Comparison of ENCODE assay signal across 31 cellular contexts in genomic region chr7:72040641-72041040, GRCh38.
"Had no signal": no experiment of that assay in that cellular context is flagged by ENCODE, and none has a peak within 500 bp of the region (broad histone marks: within the 10 kb centered on the region; RNA-seq: fewer than 3 reads in every experiment).

No MANE protein-coding gene starts in this region.

- H3K36me3 ChIP-seq: adrenal gland, ascending aorta, cardiac muscle cell had no signal

- ATAC-seq: activated CD8-positive, alpha-beta T cell treated with anti-CD3 and anti-CD28 coated beads for 36 hours; activated naive CD4-positive, alpha-beta T cell treated with anti-CD3 and anti-CD28 coated beads, Interleukin-2, amount 50 U/mL, for 72 hours; activated T-cell treated with anti-CD3 and anti-CD28 coated beads, Interleukin-2, amount 50 U/mL, for 4 hours; activated T-cell treated with anti-CD3 and anti-CD28 coated beads, Interleukin-2, amount 50 U/mL, for 72 hours; activated T-helper 17 cell treated with anti-CD3 and anti-CD28 coated beads, Interleukin-2, amount 50 U/mL, for 72 hours had no signal

- H3K9me3 ChIP-seq: adrenal gland had no signal

- H3K27me3 ChIP-seq: adrenal gland, ascending aorta, cardiac muscle cell had no signal

- H3K27ac ChIP-seq: adrenal gland, ascending aorta, cardiac muscle cell, VCaP had no signal

- DNase-seq: activated B cell treated with CpG ODN at 0.5 μM for 24 hours; activated CD4-positive, alpha-beta memory T cell treated with anti-CD3 and anti-CD28 coated beads for 36 hours; activated CD4-positive, alpha-beta T cell treated with anti-CD3 and anti-CD28 coated beads for 4 hours; activated CD4-positive, alpha-beta T cell treated with anti-CD3 and anti-CD28 coated beads, Interleukin-2, amount 10 ng/mL, durations not matched to agents 24 days and 14 days; activated CD4-positive, alpha-beta T cell treated with anti-CD3 and anti-CD28 coated beads, Interleukin-2, amount 50 U/mL, for 1 hour; activated CD4-positive, alpha-beta T cell treated with anti-CD3 and anti-CD28 coated beads, Interleukin-2, amount 50 U/mL, for 4 hours; activated CD4-positive, CD25-positive, alpha-beta regulatory T cell treated with anti-CD3 and anti-CD28 coated beads, Interleukin-2, amount 50 U/mL, for 72 hours; activated CD8-positive, alpha-beta memory T cell treated with anti-CD3 and anti-CD28 coated beads, Interleukin-2, amount 50 U/mL, for 4 hours; activated CD8-positive, alpha-beta T cell treated with anti-CD3 and anti-CD28 coated beads for 36 hours; activated effector memory CD4-positive, alpha-beta T cell treated with anti-CD3 and anti-CD28 coated beads, Interleukin-2, amount 50 U/mL, for 16 hours; activated gamma-delta T cell treated with Interleukin-2 at 50 U/mL for 16 hours; activated naive CD4-positive, alpha-beta T cell; activated naive CD4-positive, alpha-beta T cell treated with anti-CD3 and anti-CD28 coated beads for 36 hours; activated naive CD4-positive, alpha-beta T cell treated with anti-CD3 and anti-CD28 coated beads, Interleukin-2, amount 50 U/mL, for 16 hours; activated naive CD8-positive, alpha-beta T cell treated with anti-CD3 and anti-CD28 coated beads for 36 hours; activated T-cell treated with anti-CD3 and anti-CD28 coated beads for 4 hours; activated T-cell treated with anti-CD3 and anti-CD28 coated beads, Interleukin-2, amount 50 U/mL, for 1 hour; activated T-cell treated with anti-CD3 and anti-CD28 coated beads, Interleukin-2, amount 50 U/mL, for 4 hours; activated T-cell treated with anti-CD3 and anti-CD28 coated beads, Interleukin-2, amount 50 U/mL, for 72 hours; adrenal gland; amygdala; anterior cingulate cortex; caudate nucleus; cerebellar nuclear complex; T-helper 2 cell; T-helper 9 cell had no signal

- H3K4me1 ChIP-seq: ascending aorta had no signal

- H3K4me3 ChIP-seq: adrenal gland, ascending aorta, cardiac muscle cell had no signal
